7 cellular contexts compared by ENCODE assay signal in the genomic region with DNA sequence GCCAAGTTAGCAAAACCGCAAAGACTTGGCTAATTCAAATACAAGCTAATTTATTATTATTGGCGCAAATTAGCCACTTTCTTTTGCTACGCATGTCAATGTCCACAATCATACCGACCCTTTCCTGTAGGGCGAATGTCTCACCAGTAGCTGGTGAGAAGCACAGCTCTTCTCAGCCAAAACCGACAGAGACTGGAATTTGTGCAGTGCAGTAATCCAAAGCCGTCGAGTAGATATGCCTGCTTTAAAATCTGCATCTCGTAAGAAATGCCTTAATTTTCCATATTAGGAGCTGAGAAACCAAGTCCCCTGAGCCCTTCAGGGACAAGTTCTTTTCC. TPM values are rescaled to one million over a fixed set of nuclear protein-coding genes. Genes with fewer than 3 reads are reported as not detected.
DNase-seq lines count a peak whose midpoint lies in the region; ATAC-seq and TF ChIP-seq lines count a peak whose summit lies in the region.

No MANE protein-coding gene starts in this region.

- no peaks in the 10 kb centered on the region for H3K9me3 ChIP-seq in body of pancreas
- H3K9me3 ChIP-seq in suprapubic skin, result no peaks in the 10 kb centered on the region

- H3K36me3 ChIP-seq in GM06990 (ENCODE audit: control insufficient read depth, insufficient read depth, low read length), result no peaks in the 10 kb centered on the region
- no peaks in the 10 kb centered on the region for H3K36me3 ChIP-seq in body of pancreas (replicated peaks in 1 of 2; ENCODE audit: insufficient read depth in 1 of 2, low read depth in 2 of 2)
- no peaks in the 10 kb centered on the region for H3K36me3 ChIP-seq in kidney epithelial cell (ENCODE audit: control insufficient read depth, insufficient read depth, low read length)
- no peaks in the 10 kb centered on the region for H3K36me3 ChIP-seq in suprapubic skin

- TF ChIP-seq CTCF in GM06990 (IDR thresholded peaks at IDR 0.05; ENCODE audit: insufficient read depth, low read length, poor library complexity, severe bottlenecking), result no peak
- no peak for TF ChIP-seq CTCF in NB4 (IDR thresholded peaks at IDR 0.05; ENCODE audit: low read depth, low read length)
- peak in 3 of 7 experiments; percentile 18 to 45 (median 19) for TF ChIP-seq CTCF in body of pancreas (IDR thresholded peaks at IDR 0.05)
- no peak for TF ChIP-seq CTCF in kidney epithelial cell (IDR thresholded peaks at IDR 0.05; ENCODE audit: insufficient read depth, low read length, poor library complexity, severe bottlenecking)
- TF ChIP-seq CTCF in suprapubic skin (IDR thresholded peaks at IDR 0.05), result peak in 1 of 2 donors; percentile 2

- no peak for TF ChIP-seq EP300 in suprapubic skin (IDR thresholded peaks at IDR 0.05)

- WGBS in body of pancreas, 2 donors, result 1% methylated on average over 9 of the region's 9 CpGs
- 1% methylated on average over 9 of the region's 9 CpGs for WGBS in suprapubic skin

- intact Hi-C loops in body of pancreas (cut with DNase I), result no loop called here

- no peaks in the 10 kb centered on the region for H3K27me3 ChIP-seq in GM06990 (replicated peaks; ENCODE audit: control insufficient read depth, insufficient read depth, low read length)
- no peaks in the 10 kb centered on the region for H3K27me3 ChIP-seq in body of pancreas
- no peaks in the 10 kb centered on the region for H3K27me3 ChIP-seq in kidney epithelial cell (ENCODE audit: control insufficient read depth, insufficient read depth, low read length)
- no peaks in the 10 kb centered on the region for H3K27me3 ChIP-seq in suprapubic skin

- TF ChIP-seq POLR2A in NB4 (IDR thresholded peaks at IDR 0.05; ENCODE audit: extremely low read depth, insufficient read length), result no peak
- no peak for TF ChIP-seq POLR2A in body of pancreas (IDR thresholded peaks at IDR 0.05)
- TF ChIP-seq POLR2A in suprapubic skin (IDR thresholded peaks at IDR 0.05), result no peak

- ATAC-seq in GM21723 (IDR thresholded peaks at IDR 0.05; ENCODE audit: unreplicated experiment) (peak; percentile 18), body of pancreas (peak; percentile 28), GM19324 (IDR thresholded peaks at IDR 0.05; ENCODE audit: low FRiP score, unreplicated experiment) (no peak)

- H3K4me3 ChIP-seq in GM06990 (replicated peaks; ENCODE audit: low read depth, low read length) (peak overlapping the region; percentile 93), NB4 (ENCODE audit: low read depth, low read length) (peak overlapping the region; percentile 80), body of pancreas (peak overlapping the region in 1 of 2 donors; percentile 42), kidney epithelial cell (ENCODE audit: low read depth, low read length) (peak overlapping the region; percentile 41), suprapubic skin (peak overlapping the region; percentile 92)

- H3K27ac ChIP-seq in body of pancreas (peak overlapping the region; percentile 88 to 98 (median 98)), suprapubic skin (peak overlapping the region; percentile 96)

- DNase-seq in GM06990 (ENCODE audit: extremely low read depth, insufficient read length), result no peak
- DNase-seq in NB4 (ENCODE audit: low read depth), result no peak
- peak in 1 of 4 donors; percentile 19 for DNase-seq in body of pancreas
- DNase-seq in kidney epithelial cell (ENCODE audit: low read depth), result no peak
- no peak for DNase-seq in suprapubic skin (ENCODE audit: low spot score in 2 of 2)

- H3K4me1 ChIP-seq in body of pancreas (peaks cover 32% of the 10 kb centered on the region), suprapubic skin (peaks cover 41% of the 10 kb centered on the region)

RNA-seq across cellular contexts. Expression of gene MINDY2, which starts 0.6 kb away (rescaled TPM):
- total RNA-seq in body of pancreas, result 10 to 100 TPM in 1 of 2 donors, 1 to 10 TPM in 1; 8.9 to 11.9 TPM
- total RNA-seq in kidney epithelial cell, result 21.8 and 25.7 TPM in 2 replicates
- total RNA-seq in suprapubic skin, result 10 to 100 TPM; 11.4 to 31.1 (median 20.5) TPM

RNA-seq across cellular contexts. Expression of gene ADAM10, which starts 21.0 kb away (rescaled TPM):
- total RNA-seq in body of pancreas (10 to 100 TPM; 29.1 to 35.6 TPM), kidney epithelial cell (125 and 128 TPM in 2 replicates), suprapubic skin (10 to 100 TPM; 45.1 to 57.0 (median 52.5) TPM)
